Comparison of ENCODE assay signal across 8 cellular contexts in the genomic region with DNA sequence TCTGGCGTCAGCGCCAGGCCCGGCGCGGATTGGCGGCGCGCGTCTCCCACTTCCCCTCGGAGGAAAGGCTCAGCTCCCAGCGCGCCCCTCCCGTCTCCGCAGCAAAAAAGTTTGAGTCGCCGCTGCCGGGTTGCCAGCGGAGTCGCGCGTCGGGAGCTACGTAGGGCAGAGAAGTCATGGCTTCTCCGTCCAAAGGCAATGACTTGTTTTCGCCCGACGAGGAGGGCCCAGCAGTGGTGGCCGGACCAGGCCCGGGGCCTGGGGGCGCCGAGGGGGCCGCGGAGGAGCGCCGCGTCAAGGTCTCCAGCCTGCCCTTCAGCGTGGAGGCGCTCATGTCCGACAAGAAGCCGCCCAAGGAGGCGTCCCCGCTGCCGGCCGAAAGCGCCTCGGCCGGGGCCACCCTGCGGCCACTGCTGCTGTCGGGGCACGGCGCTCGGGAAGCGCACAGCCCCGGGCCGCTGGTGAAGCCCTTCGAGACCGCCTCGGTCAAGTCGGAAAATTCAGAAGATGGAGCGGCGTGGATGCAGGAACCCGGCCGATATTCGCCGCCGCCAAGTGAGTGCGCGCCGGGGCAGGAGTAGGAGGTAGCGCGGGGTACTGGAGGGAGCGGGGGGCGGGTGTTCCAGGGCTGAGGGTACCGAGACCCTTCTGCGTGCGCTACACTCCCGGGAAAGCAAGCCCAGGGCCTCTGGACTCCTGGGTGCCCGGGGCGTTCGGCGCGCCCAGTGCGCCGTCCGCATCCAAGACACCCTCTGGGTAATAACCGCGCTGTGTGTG. TPM values are rescaled to one million over a fixed set of nuclear protein-coding genes. Genes with fewer than 3 reads are reported as not detected.
A peak's percentile ranks its signal among the peaks of the same experiment; 100 is the strongest.
DNase-seq lines count a peak whose midpoint lies in the region; ATAC-seq, FAIRE-seq and TF ChIP-seq lines count a peak whose summit lies in the region.

TSS of gene MSX2 (plus strand) at position 99 of the 777 bp plus-strand sequence. CDS start at position 177, 78 bp downstream.

- DNase-seq in CD4-positive, alpha-beta memory T cell, result peak in 4 of 5 donors; percentile 6 to 25 (median 16)
- DNase-seq in NCI-H510A (lab: John Stamatoyannopoulos, UW) (peak; percentile 64), amygdala (lab: John Stamatoyannopoulos, UW) (peak in 41 of 56 donors; percentile 2 to 71 (median 33)), heart right ventricle (peak; percentile 86), pancreas (peak; percentile 84 to 95 (median 88)), GM13976 (ENCODE audit: low spot score) (no peak)

- CTCF ChIA-PET in CD4-positive, alpha-beta memory T cell (lab: Charles Lee; ENCODE audit: partially characterized antibody), result no interaction called here

- in situ Hi-C loops in GM13976 (cut with MboI; ENCODE audit: low sequenced_read_pairs, unreplicated experiment), result no loop called here

- peak within 1 kb of the TSS in 1 of 2 donors; percentile 18 for H3K4me3 ChIP-seq in CD4-positive, alpha-beta memory T cell (ENCODE audit: low read length in 2 of 2)
- peak within 1 kb of the TSS; percentile 37 to 72 (median 63) for H3K4me3 ChIP-seq in heart right ventricle
- peak within 1 kb of the TSS; percentile 21 to 63 (median 41) for H3K4me3 ChIP-seq in pancreas

- H3K9me3 ChIP-seq in CD4-positive, alpha-beta memory T cell (ENCODE audit: control insufficient read depth in 1 of 2, low read length in 2 of 2), result no peaks in the 10 kb centered on the region
- no peaks in the 10 kb centered on the region for H3K9me3 ChIP-seq in heart right ventricle
- H3K9me3 ChIP-seq in pancreas, result no peaks in the 10 kb centered on the region

- peaks cover 43% of the 10 kb centered on the region for H3K27me3 ChIP-seq in CD4-positive, alpha-beta memory T cell (ENCODE audit: insufficient read depth, low read length)
- peaks cover 18 to 100% (median 95%) of the 10 kb centered on the region in 7 donors for H3K27me3 ChIP-seq in heart right ventricle
- peaks cover 0 to 44% (median 10%) of the 10 kb centered on the region in 4 donors for H3K27me3 ChIP-seq in pancreas

- intact Hi-C loops in CD4-positive, alpha-beta memory T cell (cut with micrococcal nuclease), result no loop called here
- intact Hi-C loops in heart right ventricle (cut with DNase I), result no loop called here
- intact Hi-C loops in pancreas (cut with DNase I), result no loop called here

- WGBS in heart right ventricle, 2 donors, result 0 to 2% methylated on average over 87 of the region's 87 CpGs
- WGBS in pancreas, 2 donors, result 2 to 3% methylated on average over 85 to 87 of the region's 87 CpGs

- no peak within 1 kb of the TSS for H3K27ac ChIP-seq in CD4-positive, alpha-beta memory T cell (ENCODE audit: low read depth, low read length)
- H3K27ac ChIP-seq in heart right ventricle, result peak within 1 kb of the TSS in 8 of 10 donors; percentile 45 to 75 (median 66)
- H3K27ac ChIP-seq in pancreas, result no peak within 1 kb of the TSS

- ATAC-seq in heart right ventricle, result peak; percentile 98 to 100 (median 98)
- peak; percentile 98 to 100 (median 99) for ATAC-seq in pancreas
- ATAC-seq in HG03159 (IDR thresholded peaks at IDR 0.05; ENCODE audit: unreplicated experiment), result no peak
- ATAC-seq in GM21717 (IDR thresholded peaks at IDR 0.05; ENCODE audit: unreplicated experiment), result no peak

- POLR2A ChIA-PET in CD4-positive, alpha-beta memory T cell (lab: Charles Lee; ENCODE audit: partially characterized antibody), result no interaction called here

- FAIRE-seq in pancreas (lab: Jason Lieb, UNC), result no peak

- H3K27me3 Mint-ChIP-seq in CD4-positive, alpha-beta memory T cell, result peaks cover 67 to 73% of the 10 kb centered on the region in 2 donors

- H3K9me3 Mint-ChIP-seq in CD4-positive, alpha-beta memory T cell, result peaks cover 0 to 7% (median 3%) of the 10 kb centered on the region in 8 donors

- peaks cover 7 to 34% (median 21%) of the 10 kb centered on the region in 4 donors for H3K4me1 Mint-ChIP-seq in CD4-positive, alpha-beta memory T cell

- H3K4me3 Mint-ChIP-seq in CD4-positive, alpha-beta memory T cell, result peak within 1 kb of the TSS; percentile 61 to 89 (median 78)

- H3K36me3 ChIP-seq in CD4-positive, alpha-beta memory T cell (ENCODE audit: insufficient read depth, low read length), result no peaks in the 10 kb centered on the region
- H3K36me3 ChIP-seq in heart right ventricle (peaks cover 0 to 8% (median 0%) of the 10 kb centered on the region in 9 donors), pancreas (no peaks in the 10 kb centered on the region)

- H3K4me1 ChIP-seq in CD4-positive, alpha-beta memory T cell (ENCODE audit: insufficient read depth, low read length), result peaks cover 12% of the 10 kb centered on the region
- H3K4me1 ChIP-seq in heart right ventricle, result peaks cover 0 to 30% (median 9%) of the 10 kb centered on the region in 9 donors
- no peaks in the 10 kb centered on the region for H3K4me1 ChIP-seq in pancreas

- peak within 1 kb of the TSS in 3 of 7 donors; percentile 22 to 57 (median 30) for H3K27ac Mint-ChIP-seq in CD4-positive, alpha-beta memory T cell

- TF ChIP-seq CTCF in heart right ventricle (IDR thresholded peaks at IDR 0.05) (peak in 2 of 9 donors; percentile 10 to 17), pancreas (IDR thresholded peaks at IDR 0.05) (no peak), GM13976 (IDR thresholded peaks at IDR 0.05; ENCODE audit: borderline replicate concordance, control extremely low read depth, extremely low read depth, insufficient read depth, missing control alignments) (no peak)

- H3K36me3 Mint-ChIP-seq in CD4-positive, alpha-beta memory T cell, result no peaks in the 10 kb centered on the region

RNA-seq across cellular contexts. Expression of gene MSX2, which starts in this region (rescaled TPM):
- total RNA-seq in CD4-positive, alpha-beta memory T cell, result under 1 TPM in 1 of 2 experiments, not detected in 1; 0.30 TPM
- not detected for polyA plus RNA-seq in CD4-positive, alpha-beta memory T cell
- total RNA-seq in heart right ventricle, result 1 to 10 TPM in 9 of 10 donors, under 1 TPM in 1; 0.74 to 2.1 (median 1.5) TPM
- under 1 TPM; 0.43 to 0.80 TPM for polyA plus RNA-seq in heart right ventricle
- total RNA-seq in pancreas, result under 1 TPM; 0.23 to 0.55 (median 0.38) TPM
- under 1 TPM; 0.27 to 0.47 TPM for polyA plus RNA-seq in pancreas

Comparison
In these comparisons a context has a peak if more than half of its experiments do, and no peak if none do; other contexts are left out.
1. Peak in DNase-seq in CD4-positive, alpha-beta memory T cell; RNA of the gene not detected or under 1 TPM.
2. Peak in DNase-seq, ATAC-seq and H3K4me3 ChIP-seq in pancreas; RNA of the gene not detected or under 1 TPM.
3. H3K27ac ChIP-seq: peak in heart right ventricle (8 of 10); none in CD4-positive, alpha-beta memory T cell (single experiment) and pancreas (0 of 4).
4. ATAC-seq: peak in heart right ventricle (8 of 8); none in HG03159 (single experiment) and GM21717 (single experiment).